ENCODE assay signal across 8 cellular contexts in genomic region chr15:91853968-91854943, GRCh38. TPM values are rescaled to one million over a fixed set of nuclear protein-coding genes. Genes with fewer than 3 reads are reported as not detected.
DNase-seq lines count a peak whose midpoint lies in the region; ATAC-seq, FAIRE-seq and TF ChIP-seq lines count a peak whose summit lies in the region.

No MANE protein-coding gene starts in this region.

- no peaks in the 10 kb centered on the region for H3K27me3 ChIP-seq in GM23248 (replicated peaks; ENCODE audit: insufficient read depth)
- H3K27me3 ChIP-seq in OCI-LY3 (ENCODE audit: low read depth, low read length): peaks cover 40% of the 10 kb centered on the region
- H3K27me3 ChIP-seq in neural cell (ENCODE audit: insufficient read depth, low read depth, low read length): no peaks in the 10 kb centered on the region

- no peaks in the 10 kb centered on the region for H3K36me3 ChIP-seq in GM23248 (ENCODE audit: low read depth)
- no peaks in the 10 kb centered on the region for H3K36me3 ChIP-seq in OCI-LY3 (replicated peaks; ENCODE audit: low read depth, low read length)
- no peaks in the 10 kb centered on the region for H3K36me3 ChIP-seq in neural cell (ENCODE audit: insufficient read depth, low read length)
- H3K36me3 ChIP-seq in urinary bladder (ENCODE audit: insufficient read depth): no peaks in the 10 kb centered on the region

- H2AFZ ChIP-seq in GM23248: peak overlapping the region; percentile 88
- H2AFZ ChIP-seq in OCI-LY3 (ENCODE audit: low read depth, low read length): no peak overlapping the region
- H2AFZ ChIP-seq in neural cell (ENCODE audit: low read depth, low read length): no peak overlapping the region

- H3K9me2 ChIP-seq in GM23248 (ENCODE audit: insufficient read depth) (no peaks in the 10 kb centered on the region), neural cell (ENCODE audit: insufficient read depth, low read length) (no peaks in the 10 kb centered on the region)

- peak overlapping the region; percentile 89 for H3K4me2 ChIP-seq in GM23248 (ENCODE audit: unreplicated experiment)
- H3K4me2 ChIP-seq in OCI-LY3 (ENCODE audit: low read length): peak overlapping the region; percentile 69
- H3K4me2 ChIP-seq in neural cell (ENCODE audit: low read length): peak overlapping the region; percentile 76

- no peak for ATAC-seq in HG03378 (IDR thresholded peaks at IDR 0.05; ENCODE audit: unreplicated experiment)
- ATAC-seq in GM21786 (IDR thresholded peaks at IDR 0.05; ENCODE audit: unreplicated experiment): no peak

- H3K4me1 ChIP-seq in GM23248 (ENCODE audit: insufficient read depth) (peaks cover 5% of the 10 kb centered on the region; the same call in 1 of the 2 replicates), OCI-LY3 (ENCODE audit: low read length) (peaks cover 39% of the 10 kb centered on the region), urinary bladder (ENCODE audit: insufficient read depth) (peaks cover 2% of the 10 kb centered on the region)

- no peaks in the 10 kb centered on the region for H3K79me2 ChIP-seq in GM23248 (ENCODE audit: insufficient read depth)
- no peaks in the 10 kb centered on the region for H3K79me2 ChIP-seq in OCI-LY3 (ENCODE audit: low read length)
- H3K79me2 ChIP-seq in neural cell (replicated peaks; ENCODE audit: insufficient read depth, low read length): peaks cover 51% of the 10 kb centered on the region

- FAIRE-seq in frontal cortex (lab: Jason Lieb, UNC): no peak

- H3K4me3 ChIP-seq in GM23248 (peak overlapping the region; percentile 76), OCI-LY3 (ENCODE audit: low read length) (peak overlapping the region; percentile 84), neural cell (ENCODE audit: low read length) (peak overlapping the region; percentile 75), urinary bladder (ENCODE audit: low read depth, low read length) (peak overlapping the region; percentile 86)

- TF ChIP-seq CTCF in OCI-LY3 (IDR thresholded peaks at IDR 0.05; ENCODE audit: low read depth, low read length) (no peak), neural cell (IDR thresholded peaks at IDR 0.05; ENCODE audit: poor library complexity, severe bottlenecking) (peak; percentile 38)

- H3K9me3 ChIP-seq in GM23248 (ENCODE audit: low read depth): no peaks in the 10 kb centered on the region
- H3K9me3 ChIP-seq in OCI-LY3 (ENCODE audit: insufficient read depth, low read length): no peaks in the 10 kb centered on the region
- H3K9me3 ChIP-seq in neural cell (ENCODE audit: low read length): no peaks in the 10 kb centered on the region

- DNase-seq in GM23248 (peak; percentile 73), activated gamma-delta T cell (lab: John Stamatoyannopoulos, UW) (peak; percentile 35), frontal cortex (ENCODE audit: low spot score in 2 of 2) (peak; percentile 44 to 66)

- TF ChIP-seq RAD21 in neural cell (conservative IDR thresholded peaks at IDR 0.05): peak; percentile 36

- H3K9ac ChIP-seq in GM23248 (peak overlapping the region; percentile 73), OCI-LY3 (ENCODE audit: low read length) (no peak overlapping the region; the same call in 1 of the 2 replicates), neural cell (ENCODE audit: low read length) (peak overlapping the region; percentile 86)

- 9 to 28% methylated on average over 19 to 64 of the region's 66 CpGs for WGBS in GM23248 (ENCODE audit: low coverage in 1 of 2, low lambda C conversion rate in 2 of 2, missing lambda C conversion rate in 2 of 2), 2 experiments
- WGBS in urinary bladder: 7% methylated on average over 66 of the region's 66 CpGs

- H3F3A ChIP-seq in GM23248 (ENCODE audit: insufficient read depth): peaks cover 10% of the 10 kb centered on the region; the same call in 1 of the 2 replicates
- no peaks in the 10 kb centered on the region for H3F3A ChIP-seq in neural cell (ENCODE audit: insufficient read depth, low read length, poor library complexity, severe bottlenecking)

- no peak for TF ChIP-seq EP300 in neural cell (conservative IDR thresholded peaks at IDR 0.05; ENCODE audit: poor library complexity, severe bottlenecking)

- no peak overlapping the region for H3K27ac ChIP-seq in GM23248
- H3K27ac ChIP-seq in OCI-LY3 (ENCODE audit: low read length): no peak overlapping the region
- peak overlapping the region; percentile 51 for H3K27ac ChIP-seq in neural cell (ENCODE audit: low read length)
- peak overlapping the region; percentile 80 for H3K27ac ChIP-seq in urinary bladder (ENCODE audit: low read depth)

- in situ Hi-C loops in GM23248 (cut with MboI): no loop called here

- no peaks in the 10 kb centered on the region for H4K20me1 ChIP-seq in GM23248 (ENCODE audit: insufficient read depth)
- H4K20me1 ChIP-seq in OCI-LY3 (ENCODE audit: insufficient read depth, low read length): peaks cover 30% of the 10 kb centered on the region
- H4K20me1 ChIP-seq in neural cell (ENCODE audit: insufficient read depth): no peaks in the 10 kb centered on the region

TF ChIP-seq in neural cell, 6 proteins besides CTCF, POLR2A, EP300 and RAD21:
- TF ChIP-seq REST (IDR thresholded peaks at IDR 0.05; ENCODE audit: borderline replicate concordance): no peak
- TF ChIP-seq MXI1 (conservative IDR thresholded peaks at IDR 0.05; ENCODE audit: poor library complexity, severe bottlenecking): peak; percentile 38
- peak; percentile 35 for TF ChIP-seq SMC3 (conservative IDR thresholded peaks at IDR 0.05; ENCODE audit: poor library complexity)

RNA-seq across cellular contexts. Expression of gene SLCO3A1, which starts 0.7 kb away (rescaled TPM):
- total RNA-seq in GM23248 (2014; rRNA removed; shearing (Covaris generic)): 0.38 and 1.9 TPM in 2 replicates
- 5.7 and 6.9 TPM in 2 replicates for polyA plus RNA-seq in GM23248 (2016; fragmentation: Nextera tagmentation; extraction: Ambion mirVana)
- 9.8 TPM for total RNA-seq in frontal cortex
- polyA plus RNA-seq in neural cell: 14.2 and 24.5 TPM in 2 replicates
- 39.0 and 46.7 TPM in 2 replicates for polyA minus RNA-seq in neural cell
- 4.4 TPM for total RNA-seq in urinary bladder
- 12.8 TPM for polyA plus RNA-seq in urinary bladder

Comparison
In these comparisons a context has a peak if more than half of its experiments do, and no peak if none do; other contexts are left out.
1. H3K27ac ChIP-seq: peak in neural cell (single experiment) and urinary bladder (single experiment); none in GM23248 (single experiment) and OCI-LY3 (single experiment).
2. Peak in every context shown above with its lines, with median percentiles within 50 percentile points of each other: DNase-seq, H3K4me2 ChIP-seq and H3K4me3 ChIP-seq.